ENCODE assay signal across 8 cellular contexts in the genomic region with DNA sequence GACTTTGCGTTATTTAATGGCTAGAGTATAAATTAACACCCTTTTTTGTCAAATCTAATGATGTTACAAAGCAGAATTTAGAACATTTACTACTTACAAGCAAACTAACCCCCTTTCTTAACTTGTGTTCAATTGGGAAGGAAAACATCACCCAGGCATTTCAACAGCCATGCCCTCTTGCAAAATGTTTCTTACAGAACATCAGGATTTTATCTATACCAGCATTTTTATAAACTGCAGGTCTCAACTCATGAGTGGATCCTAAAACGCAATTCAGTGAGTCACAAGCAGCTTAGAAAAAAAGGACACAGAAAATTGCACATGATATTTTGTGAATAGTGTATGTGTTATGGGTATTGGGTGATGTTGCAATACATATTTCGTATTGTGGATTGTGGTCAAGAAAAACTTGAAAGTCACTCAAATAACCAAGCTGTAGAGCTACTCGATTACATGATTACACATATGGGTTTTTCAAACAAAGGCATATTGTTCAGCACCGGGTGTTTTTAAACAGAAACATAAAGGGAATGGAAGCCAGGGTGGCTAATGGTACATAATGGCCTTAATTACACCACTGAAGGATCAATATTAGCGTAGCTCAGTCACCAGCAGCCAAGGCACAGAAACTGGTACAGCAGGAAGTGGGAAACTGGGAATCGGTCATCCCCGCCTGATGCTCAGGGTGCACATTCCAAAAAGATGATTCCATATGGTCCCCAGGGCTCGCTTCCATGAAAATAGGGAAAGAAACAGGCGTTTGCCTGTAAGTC. TPM values are rescaled to one million over a fixed set of nuclear protein-coding genes. Genes with fewer than 3 reads are reported as not detected.
DNase-seq lines count a peak whose midpoint lies in the region; ATAC-seq and TF ChIP-seq lines count a peak whose summit lies in the region.

No MANE protein-coding gene starts in this region.

- H3K27me3 ChIP-seq in cardiac muscle cell (no peaks in the 10 kb centered on the region), vagina (no peaks in the 10 kb centered on the region)

- H3K27ac Mint-ChIP-seq in mesothelial cell of epicardium, result peak overlapping the region; percentile 94

- H3K36me3 ChIP-seq in cardiac muscle cell, result no peaks in the 10 kb centered on the region
- peaks cover 0 to 15% of the 10 kb centered on the region in 2 donors for H3K36me3 ChIP-seq in vagina

- peak overlapping the region; percentile 92 for H3K4me3 Mint-ChIP-seq in mesothelial cell of epicardium

- no peak for TF ChIP-seq POLR2A in vagina (IDR thresholded peaks at IDR 0.05)

- peaks cover 4% of the 10 kb centered on the region for H3K36me3 Mint-ChIP-seq in mesothelial cell of epicardium

- intact Hi-C loops in left cardiac atrium (cut with DNase I) (no loop called here), vagina (cut with DNase I) (loop anchor here (2.0 to 5.0 kb wide), 2 partner anchors 77 to 209 kb away; a partner anchor contains a TSS)

- no peak for ATAC-seq in left cardiac atrium
- ATAC-seq in HG02870 (IDR thresholded peaks at IDR 0.05; ENCODE audit: unreplicated experiment), result no peak

- no peaks in the 10 kb centered on the region for H3K27me3 Mint-ChIP-seq in mesothelial cell of epicardium (ENCODE audit: low read depth)

- DNase-seq in cardiac muscle cell (ENCODE audit: low read depth in 1 of 2, low spot score in 1 of 2), result peak in 1 of 2 donors; percentile 95
- DNase-seq in left cardiac atrium, result no peak
- DNase-seq in NCI-H748 treated with DMSO at 0.1 percent for 48 hours (lab: John Stamatoyannopoulos, UW), result peak; percentile 95
- DNase-seq in cerebellum (ENCODE audit: low spot score), result peak; percentile 37
- no peak for DNase-seq in mesothelial cell of epicardium (ENCODE audit: low spot score in 2 of 2, unreplicated experiment in 2 of 2)
- no peak for DNase-seq in vagina (ENCODE audit: extremely low spot score in 2 of 2)
- DNase-seq in hippocampal formation (lab: John Stamatoyannopoulos, UW), result no peak

- TF ChIP-seq CTCF in cardiac muscle cell (IDR thresholded peaks at IDR 0.05; ENCODE audit: low read depth, low read length) (no peak), mesothelial cell of epicardium (IDR thresholded peaks at IDR 0.05; ENCODE audit: unreplicated experiment) (no peak), vagina (IDR thresholded peaks at IDR 0.05) (no peak)

- peaks cover 23% of the 10 kb centered on the region for H3K4me1 Mint-ChIP-seq in mesothelial cell of epicardium

- H3K4me3 ChIP-seq in cardiac muscle cell, result peak overlapping the region; percentile 65
- peak overlapping the region; percentile 85 for H3K4me3 ChIP-seq in vagina

- H3K27ac ChIP-seq in cardiac muscle cell (no peak overlapping the region), vagina (peak overlapping the region; percentile 96)

- H3K4me1 ChIP-seq in cardiac muscle cell (ENCODE audit: low read depth), result peaks cover 13% of the 10 kb centered on the region
- H3K4me1 ChIP-seq in vagina, result peaks cover 30% of the 10 kb centered on the region

- H3K9me3 ChIP-seq in cardiac muscle cell (ENCODE audit: low read depth), result no peaks in the 10 kb centered on the region
- H3K9me3 ChIP-seq in vagina, result no peaks in the 10 kb centered on the region

- H3K9me3 Mint-ChIP-seq in mesothelial cell of epicardium, result no peaks in the 10 kb centered on the region

RNA-seq across cellular contexts. Expression of a gene that starts 1.4 kb away (rescaled TPM):
- 39.8 and 76.7 TPM in 2 replicates for total RNA-seq in cardiac muscle cell
- 57.5 and 72.5 TPM in 2 replicates for polyA plus RNA-seq in cardiac muscle cell
- total RNA-seq in left cardiac atrium, result 10 to 100 TPM; 35.8 to 74.3 TPM
- total RNA-seq in cerebellum, result 18.8 TPM
- 27.2 to 31.7 TPM (median 28.4 TPM) in 3 replicates for total RNA-seq in mesothelial cell of epicardium
- total RNA-seq in vagina, result 37.3 TPM

RNA-seq across cellular contexts. Expression of a gene that starts 56.3 kb away (rescaled TPM):
- total RNA-seq in cardiac muscle cell, result 458 and 473 TPM in 2 replicates
- 301 and 323 TPM in 2 replicates for polyA plus RNA-seq in cardiac muscle cell
- total RNA-seq in left cardiac atrium, result 100 to 1,000 TPM; 483 to 653 TPM
- total RNA-seq in cerebellum, result 244 TPM
- 268 to 276 TPM (median 268 TPM) in 3 replicates for total RNA-seq in mesothelial cell of epicardium
- total RNA-seq in vagina, result 186 TPM

Comparison
In these comparisons a context has a peak if more than half of its experiments do, and no peak if none do; other contexts are left out.
1. DNase-seq: peak in NCI-H748 treated with DMSO at 0.1 percent for 48 hours (single experiment) and cerebellum (single experiment); none in left cardiac atrium (single experiment), mesothelial cell of epicardium (0 of 2), vagina (0 of 2) and hippocampal formation (0 of 2).